In the genomic region with DNA sequence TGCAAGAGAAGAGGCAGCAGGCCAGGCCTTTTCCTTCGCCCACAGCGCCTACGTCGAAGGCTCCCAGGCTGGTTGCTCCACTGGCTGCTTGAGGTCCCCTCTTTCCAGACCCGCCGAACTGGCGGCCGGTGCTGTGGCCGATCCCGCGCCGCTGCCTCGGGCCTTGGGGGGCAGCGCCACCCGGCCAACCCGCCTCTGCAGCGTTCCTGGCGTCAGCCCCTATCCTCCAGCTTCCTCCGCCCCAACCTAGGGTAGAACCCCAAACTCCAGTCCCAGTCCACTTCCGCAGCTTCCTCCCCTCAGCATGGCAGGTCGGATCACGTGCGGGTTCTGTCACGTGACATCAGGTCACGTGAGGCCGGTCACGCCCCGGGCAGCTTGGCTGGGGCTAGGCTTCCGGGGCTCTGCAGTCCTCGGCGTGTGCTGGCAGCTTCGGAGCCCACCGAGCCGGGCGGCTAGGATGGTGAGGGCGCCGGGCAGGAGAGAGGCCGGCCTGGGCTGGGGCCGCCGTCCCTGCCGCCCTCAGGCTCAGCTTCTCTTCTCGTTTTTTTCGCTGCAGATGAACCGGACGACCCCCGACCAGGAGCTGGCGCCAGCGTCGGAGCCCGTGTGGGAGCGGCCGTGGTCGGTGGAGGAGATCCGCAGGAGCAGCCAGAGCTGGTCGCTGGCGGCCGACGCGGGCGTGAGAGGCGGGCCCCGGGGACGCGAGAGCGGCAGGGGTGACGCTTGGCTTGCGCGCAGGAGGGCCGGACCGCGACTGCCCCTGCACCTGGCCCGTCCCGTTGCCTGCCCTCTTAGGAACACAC, we compare ENCODE assay signal across 8 cellular contexts. TPM values are rescaled to one million over a fixed set of nuclear protein-coding genes. Genes with fewer than 3 reads are reported as not detected.
A peak's percentile ranks its signal among the peaks of the same experiment; 100 is the strongest.
DNase-seq lines count a peak whose midpoint lies in the region; ATAC-seq and TF ChIP-seq lines count a peak whose summit lies in the region.
"Not testable (repeated sequence)": the region's sequence is repeated elsewhere in the genome, so short reads cannot be mapped to it uniquely, and the experiment has no call there.

A gene with protein sequence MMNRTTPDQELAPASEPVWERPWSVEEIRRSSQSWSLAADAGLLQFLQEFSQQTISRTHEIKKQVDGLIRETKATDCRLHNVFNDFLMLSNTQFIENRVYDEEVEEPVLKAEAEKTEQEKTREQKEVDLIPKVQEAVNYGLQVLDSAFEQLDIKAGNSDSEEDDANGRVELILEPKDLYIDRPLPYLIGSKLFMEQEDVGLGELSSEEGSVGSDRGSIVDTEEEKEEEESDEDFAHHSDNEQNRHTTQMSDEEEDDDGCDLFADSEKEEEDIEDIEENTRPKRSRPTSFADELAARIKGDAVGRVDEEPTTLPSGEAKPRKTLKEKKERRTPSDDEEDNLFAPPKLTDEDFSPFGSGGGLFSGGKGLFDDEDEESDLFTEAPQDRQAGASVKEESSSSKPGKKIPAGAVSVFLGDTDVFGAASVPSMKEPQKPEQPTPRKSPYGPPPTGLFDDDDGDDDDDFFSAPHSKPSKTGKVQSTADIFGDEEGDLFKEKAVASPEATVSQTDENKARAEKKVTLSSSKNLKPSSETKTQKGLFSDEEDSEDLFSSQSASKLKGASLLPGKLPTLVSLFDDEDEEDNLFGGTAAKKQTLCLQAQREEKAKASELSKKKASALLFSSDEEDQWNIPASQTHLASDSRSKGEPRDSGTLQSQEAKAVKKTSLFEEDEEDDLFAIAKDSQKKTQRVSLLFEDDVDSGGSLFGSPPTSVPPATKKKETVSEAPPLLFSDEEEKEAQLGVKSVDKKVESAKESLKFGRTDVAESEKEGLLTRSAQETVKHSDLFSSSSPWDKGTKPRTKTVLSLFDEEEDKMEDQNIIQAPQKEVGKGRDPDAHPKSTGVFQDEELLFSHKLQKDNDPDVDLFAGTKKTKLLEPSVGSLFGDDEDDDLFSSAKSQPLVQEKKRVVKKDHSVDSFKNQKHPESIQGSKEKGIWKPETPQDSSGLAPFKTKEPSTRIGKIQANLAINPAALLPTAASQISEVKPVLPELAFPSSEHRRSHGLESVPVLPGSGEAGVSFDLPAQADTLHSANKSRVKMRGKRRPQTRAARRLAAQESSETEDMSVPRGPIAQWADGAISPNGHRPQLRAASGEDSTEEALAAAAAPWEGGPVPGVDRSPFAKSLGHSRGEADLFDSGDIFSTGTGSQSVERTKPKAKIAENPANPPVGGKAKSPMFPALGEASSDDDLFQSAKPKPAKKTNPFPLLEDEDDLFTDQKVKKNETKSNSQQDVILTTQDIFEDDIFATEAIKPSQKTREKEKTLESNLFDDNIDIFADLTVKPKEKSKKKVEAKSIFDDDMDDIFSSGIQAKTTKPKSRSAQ (N-terminal part only) (plus strand): TSS at position 409 of the 806 bp plus-strand sequence. CDS start 52 bp downstream, at position 461.

- POLR2A ChIA-PET in T-cell (lab: Charles Lee), result not testable (repeated sequence)

- not testable (repeated sequence) for H3K9me3 ChIP-seq in trophoblast cell (ENCODE audit: insufficient read depth, low read depth, low read length); tibial artery

- ATAC-seq in HG02678 (IDR thresholded peaks at IDR 0.05; ENCODE audit: unreplicated experiment) (peak; percentile 98), T-cell (replicated peaks in 1 of 4) (peak; percentile 90 to 95 (median 92))
- ATAC-seq in activated naive CD8-positive, alpha-beta T cell treated with anti-CD3 and anti-CD28 coated beads, Interleukin-2, amount 50 U/mL, for 24 hours, result peak; percentile 87

- not testable (repeated sequence) for H3K27ac ChIP-seq in trophoblast cell (ENCODE audit: low read depth, low read length)
- H3K27ac ChIP-seq in tibial artery, result peak within 1 kb of the TSS; percentile 72 to 83

- H3K23ac ChIP-seq in trophoblast cell (ENCODE audit: low read length), result not testable (repeated sequence)

- peak within 1 kb of the TSS; percentile 85 for H3K4ac ChIP-seq in trophoblast cell (ENCODE audit: low read depth, low read length)

- H3K27me3 Mint-ChIP-seq in T-cell; activated naive CD8-positive, alpha-beta T cell treated with anti-CD3 and anti-CD28 coated beads, Interleukin-2, amount 50 U/mL, for 24 hours: not testable (repeated sequence)

- not testable (repeated sequence) for H3K79me2 ChIP-seq in trophoblast cell (ENCODE audit: control insufficient read depth, insufficient read depth, low read length, poor library complexity)

- peak within 1 kb of the TSS; percentile 70 for H4K91ac ChIP-seq in trophoblast cell (ENCODE audit: low read depth, low read length)

- H4K8ac ChIP-seq in trophoblast cell (ENCODE audit: low read depth, low read length), result peak within 1 kb of the TSS; percentile 79

- H3K18ac ChIP-seq in trophoblast cell (ENCODE audit: low read length), result peak within 1 kb of the TSS; percentile 87

- not testable (repeated sequence) for H2BK12ac ChIP-seq in trophoblast cell (ENCODE audit: low read length)

- CTCF ChIA-PET in T-cell (lab: Charles Lee), result not testable (repeated sequence)

- H2AFZ ChIP-seq in trophoblast cell (ENCODE audit: insufficient read depth, low read length, poor library complexity), result peak within 1 kb of the TSS; percentile 82

- peak within 1 kb of the TSS; percentile 81 for H3K4me3 ChIP-seq in GM12875 (ENCODE audit: low read depth, low read length)
- peak within 1 kb of the TSS; percentile 96 for H3K4me3 ChIP-seq in trophoblast cell (ENCODE audit: low read depth, low read length)
- peak within 1 kb of the TSS; percentile 77 to 91 for H3K4me3 ChIP-seq in tibial artery

- not testable (repeated sequence) for H3K36me3 ChIP-seq in trophoblast cell (ENCODE audit: control insufficient read depth in 1 of 2, insufficient read depth in 2 of 2, low read length in 2 of 2); tibial artery

- H4K12ac ChIP-seq in trophoblast cell (ENCODE audit: low read depth, low read length), result peak within 1 kb of the TSS; percentile 27

- peaks cover 7 to 14% (median 14%) of the 10 kb centered on the region in 3 donors for H3K4me1 Mint-ChIP-seq in T-cell
- H3K4me1 Mint-ChIP-seq in activated naive CD8-positive, alpha-beta T cell treated with anti-CD3 and anti-CD28 coated beads, Interleukin-2, amount 50 U/mL, for 24 hours, result not testable (repeated sequence)

- not testable (repeated sequence) for H2AK5ac ChIP-seq in trophoblast cell (ENCODE audit: low read length)

- H3K9ac ChIP-seq in trophoblast cell (ENCODE audit: low read length), result peak within 1 kb of the TSS; percentile 76

- H3K27ac Mint-ChIP-seq in T-cell, result peak within 1 kb of the TSS; percentile 72 to 79
- peak within 1 kb of the TSS; percentile 81 for H3K27ac Mint-ChIP-seq in activated naive CD8-positive, alpha-beta T cell treated with anti-CD3 and anti-CD28 coated beads, Interleukin-2, amount 50 U/mL, for 24 hours

- intact Hi-C loops in cardiac septum (cut with DNase I), result not testable (repeated sequence)
- intact Hi-C loops in tibial artery (cut with DNase I; ENCODE audit: low total_unique reads), result loop anchor here (10.0 kb wide), 1 partner anchor 557 kb away; a partner anchor contains a TSS

- not testable (repeated sequence) for H3K36me3 Mint-ChIP-seq in T-cell; activated naive CD8-positive, alpha-beta T cell treated with anti-CD3 and anti-CD28 coated beads, Interleukin-2, amount 50 U/mL, for 24 hours (ENCODE audit: low read depth)

- not testable (repeated sequence) for H3K9me3 Mint-ChIP-seq in T-cell; activated naive CD8-positive, alpha-beta T cell treated with anti-CD3 and anti-CD28 coated beads, Interleukin-2, amount 50 U/mL, for 24 hours

- H2BK120ac ChIP-seq in trophoblast cell (ENCODE audit: insufficient read depth, low read length, poor library complexity), result not testable (repeated sequence)

- no CpG with 5 or more reads among the region's 73 CpGs for WGBS in trophoblast cell (ENCODE audit: extremely low coverage, insufficient coverage, insufficient read length)

- not testable (repeated sequence) for H3K4me1 ChIP-seq in trophoblast cell (ENCODE audit: control insufficient read depth in 1 of 2, insufficient read depth in 2 of 2, low read length in 2 of 2)
- peaks cover 0 to 11% (median 0%) of the 10 kb centered on the region in 4 donors for H3K4me1 ChIP-seq in tibial artery

- not testable (repeated sequence) for TF ChIP-seq CTCF in GM12875 (IDR thresholded peaks at IDR 0.05; ENCODE audit: borderline replicate concordance, insufficient read depth, low read depth, low read length); tibial artery (IDR thresholded peaks at IDR 0.05)

- peak within 1 kb of the TSS; percentile 84 for H3K14ac ChIP-seq in trophoblast cell (ENCODE audit: low read length)

- H3K4me2 ChIP-seq in trophoblast cell (ENCODE audit: low read length), result peak within 1 kb of the TSS; percentile 68

- H2BK5ac ChIP-seq in trophoblast cell (ENCODE audit: low read depth, low read length, poor library complexity), result peak within 1 kb of the TSS; percentile 31

- peak within 1 kb of the TSS; percentile 73 to 78 (median 77) for H3K4me3 Mint-ChIP-seq in T-cell
- H3K4me3 Mint-ChIP-seq in activated naive CD8-positive, alpha-beta T cell treated with anti-CD3 and anti-CD28 coated beads, Interleukin-2, amount 50 U/mL, for 24 hours, result peak within 1 kb of the TSS; percentile 70

- not testable (repeated sequence) for H3K79me1 ChIP-seq in trophoblast cell (ENCODE audit: low read length)

- H3K27me3 ChIP-seq in trophoblast cell (ENCODE audit: insufficient read depth, low read length); tibial artery: not testable (repeated sequence)

- DNase-seq in NCI-H1105 treated with DMSO at 0.1 percent for 48 hours (lab: John Stamatoyannopoulos, UW) (peak; percentile 37), T-cell (peak; percentile 52 to 96 (median 90)), cardiac septum (ENCODE audit: low spot score) (peak; percentile 96), trophoblast cell (peak; percentile 85 to 90), tibial artery (peak; percentile 93 to 95)
- DNase-seq in activated naive CD8-positive, alpha-beta T cell treated with anti-CD3 and anti-CD28 coated beads, Interleukin-2, amount 50 U/mL, for 24 hours, result peak; percentile 79

RNA-seq across cellular contexts. Expression of the gene that starts here (rescaled TPM):
- 10 to 100 TPM; 46.2 to 62.6 (median 55.3) TPM for total RNA-seq in T-cell
- total RNA-seq in cardiac septum, result 28.4 TPM
- 19.1 and 19.3 TPM in 2 replicates for polyA plus RNA-seq in trophoblast cell (2013)

Comparison
In these comparisons a context has a peak if more than half of its experiments do, and no peak if none do; other contexts are left out.
1. DNase-seq: peak in every context shown above with its lines; median percentile 96 in cardiac septum; 94 in tibial artery; 90 in T-cell; 88 in trophoblast cell; 79 in activated naive CD8-positive, alpha-beta T cell treated with anti-CD3 and anti-CD28 coated beads, Interleukin-2, amount 50 U/mL, for 24 hours; 37 in NCI-H1105 treated with DMSO at 0.1 percent for 48 hours.